21 cellular contexts compared by ENCODE assay signal in genomic region chr2:182245963-182246362, GRCh38.
DNase-seq lines count a peak whose midpoint lies in the region; ATAC-seq, FAIRE-seq and TF ChIP-seq lines count a peak whose summit lies in the region.
"Had no signal": no experiment of that assay in that cellular context is flagged by ENCODE, and none has a peak within 500 bp of the region (broad histone marks: within the 10 kb centered on the region; RNA-seq: fewer than 3 reads in every experiment).

No MANE protein-coding gene starts in this region.

- DNase-seq in GM12891 (ENCODE audit: insufficient read length, low spot score) (no peak), HPDE6-E6E7 (ENCODE audit: extremely low spot score) (peak; percentile 8), OCI-M1 (lab: John Stamatoyannopoulos, UW) (no peak), LoVo (ENCODE audit: low spot score) (no peak), GM13976 (ENCODE audit: low spot score) (no peak)
- DNase-seq in activated CD8-positive, alpha-beta T cell treated with anti-CD3 and anti-CD28 coated beads, Interleukin-2, amount 10 ng/mL, durations not matched to agents 7 days and 5 days, result no peak
- DNase-seq: activated B cell treated with CpG ODN at 0.5 μM for 24 hours; activated effector memory CD4-positive, alpha-beta T cell treated with anti-CD3 and anti-CD28 coated beads, Interleukin-2, amount 50 U/mL, for 16 hours; anterior cingulate cortex; DND-41; lower lobe of right lung; naive thymus-derived CD4-positive, alpha-beta T cell; NCI-H2171; spleen; stimulated activated naive CD8-positive, alpha-beta T cell treated with anti-CD3 and anti-CD28 coated beads, Interleukin-15, Interleukin-2, amounts not matched to agents 100 U/mL and 50 U/mL, for 24 hours; T-helper 17 cell had no signal

- no peak overlapping the region for H3K27ac Mint-ChIP-seq in activated CD8-positive, alpha-beta T cell treated with anti-CD3 and anti-CD28 coated beads, Interleukin-2, amount 10 ng/mL, durations not matched to agents 7 days and 5 days
- H3K27ac Mint-ChIP-seq: activated B cell treated with CpG ODN at 0.5 μM for 24 hours; CD14-positive monocyte; naive thymus-derived CD4-positive, alpha-beta T cell; T-helper 17 cell had no signal

- FAIRE-seq in GM12891 (lab: Jason Lieb, UNC), result no peak
- FAIRE-seq: A549, endothelial cell of umbilical vein had no signal

- no peaks in the 10 kb centered on the region for H3K36me3 Mint-ChIP-seq in activated CD8-positive, alpha-beta T cell treated with anti-CD3 and anti-CD28 coated beads, Interleukin-2, amount 10 ng/mL, durations not matched to agents 7 days and 5 days (ENCODE audit: low read depth)
- H3K36me3 Mint-ChIP-seq: CD14-positive monocyte; naive thymus-derived CD4-positive, alpha-beta T cell had no signal

- no peaks in the 10 kb centered on the region for H3K27me3 Mint-ChIP-seq in activated CD8-positive, alpha-beta T cell treated with anti-CD3 and anti-CD28 coated beads, Interleukin-2, amount 10 ng/mL, durations not matched to agents 7 days and 5 days (ENCODE audit: low read depth)
- H3K27me3 Mint-ChIP-seq: T-helper 17 cell had no signal

- POLR2A ChIA-PET in activated CD8-positive, alpha-beta T cell treated with anti-CD3 and anti-CD28 coated beads, Interleukin-2, amount 10 ng/mL, durations not matched to agents 7 days and 5 days (lab: Charles Lee), result no interaction called here

- H3K4me1 Mint-ChIP-seq in activated CD8-positive, alpha-beta T cell treated with anti-CD3 and anti-CD28 coated beads, Interleukin-2, amount 10 ng/mL, durations not matched to agents 7 days and 5 days (ENCODE audit: low read depth), result no peaks in the 10 kb centered on the region
- H3K4me1 Mint-ChIP-seq: T-helper 17 cell had no signal

- CTCF ChIA-PET in activated CD8-positive, alpha-beta T cell treated with anti-CD3 and anti-CD28 coated beads, Interleukin-2, amount 10 ng/mL, durations not matched to agents 7 days and 5 days (lab: Charles Lee), result no interaction called here

- no peak for TF ChIP-seq POLR2A in GM12891 (IDR thresholded peaks at IDR 0.05; ENCODE audit: low read depth, low read length)

- no peak overlapping the region for H3K4me3 Mint-ChIP-seq in activated CD8-positive, alpha-beta T cell treated with anti-CD3 and anti-CD28 coated beads, Interleukin-2, amount 10 ng/mL, durations not matched to agents 7 days and 5 days
- H3K4me3 Mint-ChIP-seq: activated B cell treated with CpG ODN at 0.5 μM for 24 hours; CD14-positive monocyte; naive thymus-derived CD4-positive, alpha-beta T cell; T-helper 17 cell had no signal

- ATAC-seq in GM19452 (IDR thresholded peaks at IDR 0.05; ENCODE audit: unreplicated experiment) (peak; percentile 47), HG02938 (IDR thresholded peaks at IDR 0.05; ENCODE audit: unreplicated experiment) (peak; percentile 71)
- no peak for ATAC-seq in activated CD8-positive, alpha-beta T cell treated with anti-CD3 and anti-CD28 coated beads, Interleukin-2, amount 10 ng/mL, durations not matched to agents 7 days and 5 days
- ATAC-seq: A549; lower lobe of right lung; naive thymus-derived CD4-positive, alpha-beta T cell; stimulated activated naive CD8-positive, alpha-beta T cell treated with anti-CD3 and anti-CD28 coated beads, Interleukin-15, Interleukin-2, amounts not matched to agents 100 U/mL and 50 U/mL, for 24 hours; T-helper 17 cell had no signal

- no peak for TF ChIP-seq CTCF in GM13976 (IDR thresholded peaks at IDR 0.05; ENCODE audit: borderline replicate concordance, control extremely low read depth, extremely low read depth, insufficient read depth, missing control alignments)

- in situ Hi-C loops in GM13976 (cut with MboI; ENCODE audit: low sequenced_read_pairs, unreplicated experiment), result no loop called here

- no peaks in the 10 kb centered on the region for H3K9me3 Mint-ChIP-seq in activated CD8-positive, alpha-beta T cell treated with anti-CD3 and anti-CD28 coated beads, Interleukin-2, amount 10 ng/mL, durations not matched to agents 7 days and 5 days (ENCODE audit: insufficient read depth)
- H3K9me3 Mint-ChIP-seq: activated B cell treated with CpG ODN at 0.5 μM for 24 hours had no signal

TF ChIP-seq in GM12891, 5 proteins besides CTCF, POLR2A, EP300 and RAD21:
- TF ChIP-seq POLR2AphosphoS5 (IDR thresholded peaks at IDR 0.05; ENCODE audit: low read depth, low read length), result no peak
- no peak for TF ChIP-seq TAF1 (IDR thresholded peaks at IDR 0.05; ENCODE audit: low read depth, low read length)
- no peak for TF ChIP-seq POU2F2 (IDR thresholded peaks at IDR 0.05; ENCODE audit: low read depth, low read length)
- TF ChIP-seq PAX5 (IDR thresholded peaks at IDR 0.05; ENCODE audit: insufficient read depth, low read length, severe bottlenecking), result no peak
- TF ChIP-seq SPI1 (IDR thresholded peaks at IDR 0.05; ENCODE audit: low read depth, low read length), result peak; percentile 91
